15 cellular contexts compared by ENCODE assay signal in genomic region chr9:113464672-113465271, GRCh38. TPM values are rescaled to one million over a fixed set of nuclear protein-coding genes. Genes with fewer than 3 reads are reported as not detected.
DNase-seq lines count a peak whose midpoint lies in the region; ATAC-seq and TF ChIP-seq lines count a peak whose summit lies in the region.
"Had no signal": no experiment of that assay in that cellular context is flagged by ENCODE, and none has a peak within 500 bp of the region (broad histone marks: within the 10 kb centered on the region; RNA-seq: fewer than 3 reads in every experiment).

No MANE protein-coding gene starts in this region.

- no peak for ATAC-seq in activated CD8-positive, alpha-beta T cell treated with anti-CD3 and anti-CD28 coated beads, Interleukin-2, amount 10 ng/mL, durations not matched to agents 7 days and 5 days
- ATAC-seq in activated CD8-positive, alpha-beta T cell treated with anti-CD3 and anti-CD28 coated beads for 36 hours, result no peak
- no peak for ATAC-seq in WTC11
- no peak for ATAC-seq in stimulated activated naive CD8-positive, alpha-beta T cell treated with anti-CD3 and anti-CD28 coated beads, Interleukin-15, amount 100 ng/mL, for 72 hours

- H3K36me3 ChIP-seq in mucosa of stomach (ENCODE audit: control insufficient read depth, insufficient read depth, low read length) (no peaks in the 10 kb centered on the region), tibial artery (no peaks in the 10 kb centered on the region)
- H3K36me3 ChIP-seq: suprapubic skin had no signal

- peaks cover 6% of the 10 kb centered on the region for H3K4me1 Mint-ChIP-seq in activated CD8-positive, alpha-beta T cell treated with anti-CD3 and anti-CD28 coated beads, Interleukin-2, amount 10 ng/mL, durations not matched to agents 7 days and 5 days (ENCODE audit: low read depth)
- peaks cover 3% of the 10 kb centered on the region for H3K4me1 Mint-ChIP-seq in activated CD8-positive, alpha-beta T cell treated with anti-CD3 and anti-CD28 coated beads for 36 hours (ENCODE audit: low read depth)
- H3K4me1 Mint-ChIP-seq in WTC11, result peaks cover 20% of the 10 kb centered on the region
- peaks cover 11% of the 10 kb centered on the region for H3K4me1 Mint-ChIP-seq in stimulated activated naive CD8-positive, alpha-beta T cell treated with anti-CD3 and anti-CD28 coated beads, Interleukin-15, amount 100 ng/mL, for 72 hours
- H3K4me1 Mint-ChIP-seq: activated B cell treated with CpG ODN at 0.5 μM for 24 hours had no signal

- H3K9me3 ChIP-seq in mucosa of stomach (ENCODE audit: control insufficient read depth, low read length) (no peaks in the 10 kb centered on the region), tibial artery (no peaks in the 10 kb centered on the region)
- H3K9me3 ChIP-seq: suprapubic skin had no signal

- intact Hi-C loops in activated CD8-positive, alpha-beta T cell treated with anti-CD3 and anti-CD28 coated beads for 36 hours (cut with micrococcal nuclease), result no loop called here
- intact Hi-C loops in tibial artery (cut with DNase I; ENCODE audit: low total_unique reads), result no loop called here

- H3K4me3 ChIP-seq in mucosa of stomach (ENCODE audit: low read length), result peak overlapping the region; percentile 27
- H3K4me3 ChIP-seq in tibial artery, result peak overlapping the region; percentile 59 to 70

- peak overlapping the region; percentile 79 for H3K9ac ChIP-seq in mucosa of stomach (ENCODE audit: low read length)
- H3K9ac ChIP-seq: SK-N-SH had no signal

- peak overlapping the region; percentile 79 to 82 for H3K27ac ChIP-seq in tibial artery
- H3K27ac ChIP-seq: suprapubic skin had no signal

- H3K27ac Mint-ChIP-seq in activated CD8-positive, alpha-beta T cell treated with anti-CD3 and anti-CD28 coated beads, Interleukin-2, amount 10 ng/mL, durations not matched to agents 7 days and 5 days, result no peak overlapping the region
- H3K27ac Mint-ChIP-seq in activated CD8-positive, alpha-beta T cell treated with anti-CD3 and anti-CD28 coated beads for 36 hours, result no peak overlapping the region
- no peak overlapping the region for H3K27ac Mint-ChIP-seq in WTC11
- peak overlapping the region in 1 of 2 donors; percentile 3 for H3K27ac Mint-ChIP-seq in stimulated activated naive CD8-positive, alpha-beta T cell treated with anti-CD3 and anti-CD28 coated beads, Interleukin-15, amount 100 ng/mL, for 72 hours
- H3K27ac Mint-ChIP-seq: activated B cell treated with CpG ODN at 0.5 μM for 24 hours had no signal

- no peak for TF ChIP-seq CTCF in activated CD8-positive, alpha-beta T cell treated with anti-CD3 and anti-CD28 coated beads for 36 hours (IDR thresholded peaks at IDR 0.05)
- TF ChIP-seq CTCF in WTC11 (IDR thresholded peaks at IDR 0.05) (no peak), tibial artery (IDR thresholded peaks at IDR 0.05) (no peak)

- H3K36me3 Mint-ChIP-seq in activated CD8-positive, alpha-beta T cell treated with anti-CD3 and anti-CD28 coated beads, Interleukin-2, amount 10 ng/mL, durations not matched to agents 7 days and 5 days (ENCODE audit: low read depth), result peaks cover 2% of the 10 kb centered on the region
- H3K36me3 Mint-ChIP-seq in activated CD8-positive, alpha-beta T cell treated with anti-CD3 and anti-CD28 coated beads for 36 hours (ENCODE audit: low read depth), result no peaks in the 10 kb centered on the region
- no peaks in the 10 kb centered on the region for H3K36me3 Mint-ChIP-seq in WTC11

- H3K4me3 Mint-ChIP-seq in activated CD8-positive, alpha-beta T cell treated with anti-CD3 and anti-CD28 coated beads, Interleukin-2, amount 10 ng/mL, durations not matched to agents 7 days and 5 days, result no peak overlapping the region
- no peak overlapping the region for H3K4me3 Mint-ChIP-seq in activated CD8-positive, alpha-beta T cell treated with anti-CD3 and anti-CD28 coated beads for 36 hours
- H3K4me3 Mint-ChIP-seq in WTC11, result peak overlapping the region; percentile 68
- H3K4me3 Mint-ChIP-seq in stimulated activated naive CD8-positive, alpha-beta T cell treated with anti-CD3 and anti-CD28 coated beads, Interleukin-15, amount 100 ng/mL, for 72 hours, result no peak overlapping the region
- H3K4me3 Mint-ChIP-seq: activated B cell treated with CpG ODN at 0.5 μM for 24 hours, IgD-negative memory B cell had no signal

- peak; percentile 14 for DNase-seq in activated CD8-positive, alpha-beta T cell treated with anti-CD3 and anti-CD28 coated beads, Interleukin-2, amount 10 ng/mL, durations not matched to agents 7 days and 5 days
- DNase-seq in activated CD8-positive, alpha-beta T cell treated with anti-CD3 and anti-CD28 coated beads for 36 hours, result no peak
- no peak for DNase-seq in WTC11 (ENCODE audit: low spot score)
- DNase-seq in tibial artery, result no peak
- DNase-seq in stimulated activated naive CD8-positive, alpha-beta T cell treated with anti-CD3 and anti-CD28 coated beads, Interleukin-15, amount 100 ng/mL, for 72 hours, result no peak
- DNase-seq in HuH-7 (ENCODE audit: low spot score), result no peak
- DNase-seq in NCI-H187 treated with DMSO at 0.1 percent for 48 hours (lab: John Stamatoyannopoulos, UW), result no peak
- DNase-seq: activated B cell treated with CpG ODN at 0.5 μM for 24 hours; hippocampal formation; NCI-H1694; NK-92 treated with Interleukin-12 subunit alpha and Interleukin-12 subunit beta, amount 100 ng/mL, for 24 hours had no signal

- H3K4me1 ChIP-seq in mucosa of stomach (ENCODE audit: control insufficient read depth, insufficient read depth, low read length) (peaks cover 17% of the 10 kb centered on the region), tibial artery (peaks cover 0 to 59% (median 14%) of the 10 kb centered on the region in 4 donors)

- CTCF ChIA-PET in activated CD8-positive, alpha-beta T cell treated with anti-CD3 and anti-CD28 coated beads, Interleukin-2, amount 10 ng/mL, durations not matched to agents 7 days and 5 days (lab: Charles Lee), result interaction anchor here (1.3 kb wide), 1 partner anchor 18 kb away, joined by 4 read pairs; no protein-coding TSS in a partner anchor
- CTCF ChIA-PET in activated CD8-positive, alpha-beta T cell treated with anti-CD3 and anti-CD28 coated beads for 36 hours (lab: Charles Lee), result interaction anchor here (0.7 to 1.1 kb wide), 4 partner anchors 9 to 191 kb away, joined by 3 to 6 read pairs (median 3); no protein-coding TSS in a partner anchor
- CTCF ChIA-PET in WTC11 (lab: Charles Lee), result interaction anchor here (0.8 to 2.6 kb wide), 3 partner anchors 18 to 190 kb away, joined by 3 to 13 read pairs (median 3); no protein-coding TSS in a partner anchor

- no peaks in the 10 kb centered on the region for H3K9me3 Mint-ChIP-seq in activated CD8-positive, alpha-beta T cell treated with anti-CD3 and anti-CD28 coated beads, Interleukin-2, amount 10 ng/mL, durations not matched to agents 7 days and 5 days (ENCODE audit: insufficient read depth)
- H3K9me3 Mint-ChIP-seq in activated CD8-positive, alpha-beta T cell treated with anti-CD3 and anti-CD28 coated beads for 36 hours, result peaks cover 2% of the 10 kb centered on the region
- peaks cover 9% of the 10 kb centered on the region; the same call in 1 of the 2 replicates for H3K9me3 Mint-ChIP-seq in WTC11
- peaks cover 7 to 11% of the 10 kb centered on the region in 2 donors for H3K9me3 Mint-ChIP-seq in stimulated activated naive CD8-positive, alpha-beta T cell treated with anti-CD3 and anti-CD28 coated beads, Interleukin-15, amount 100 ng/mL, for 72 hours

- H3K27me3 Mint-ChIP-seq in activated CD8-positive, alpha-beta T cell treated with anti-CD3 and anti-CD28 coated beads, Interleukin-2, amount 10 ng/mL, durations not matched to agents 7 days and 5 days (ENCODE audit: low read depth), result no peaks in the 10 kb centered on the region
- no peaks in the 10 kb centered on the region for H3K27me3 Mint-ChIP-seq in activated CD8-positive, alpha-beta T cell treated with anti-CD3 and anti-CD28 coated beads for 36 hours
- H3K27me3 Mint-ChIP-seq in WTC11 (ENCODE audit: low read depth), result peaks cover 40% of the 10 kb centered on the region
- H3K27me3 Mint-ChIP-seq in stimulated activated naive CD8-positive, alpha-beta T cell treated with anti-CD3 and anti-CD28 coated beads, Interleukin-15, amount 100 ng/mL, for 72 hours, result no peaks in the 10 kb centered on the region
- H3K27me3 Mint-ChIP-seq: activated B cell treated with CpG ODN at 0.5 μM for 24 hours had no signal

- POLR2A ChIA-PET in activated CD8-positive, alpha-beta T cell treated with anti-CD3 and anti-CD28 coated beads, Interleukin-2, amount 10 ng/mL, durations not matched to agents 7 days and 5 days (lab: Charles Lee), result no interaction called here
- POLR2A ChIA-PET in activated CD8-positive, alpha-beta T cell treated with anti-CD3 and anti-CD28 coated beads for 36 hours (lab: Charles Lee), result interaction anchor here (1.6 kb wide), 1 partner anchor 11 kb away, joined by 3 read pairs; no protein-coding TSS in a partner anchor
- POLR2A ChIA-PET in WTC11 (lab: Charles Lee), result no interaction called here

- H3K27me3 ChIP-seq in mucosa of stomach (ENCODE audit: control insufficient read depth, insufficient read depth, low read length), result no peaks in the 10 kb centered on the region
- H3K27me3 ChIP-seq in tibial artery, result no peaks in the 10 kb centered on the region

TF ChIP-seq in WTC11, 78 proteins besides CTCF, POLR2A, EP300 and RAD21 (continues in another document):
- TF ChIP-seq ZNF396 (CRISPR knock-in tag; IDR thresholded peaks at IDR 0.05; ENCODE audit: borderline replicate concordance), result no peak

RNA-seq across cellular contexts. Expression of gene RGS3, which starts 1.2 kb away (rescaled TPM):
- total RNA-seq in activated CD8-positive, alpha-beta T cell treated with anti-CD3 and anti-CD28 coated beads, Interleukin-2, amount 10 ng/mL, durations not matched to agents 7 days and 5 days, result 10 to 100 TPM; 68.9 to 77.2 TPM
- total RNA-seq in activated CD8-positive, alpha-beta T cell treated with anti-CD3 and anti-CD28 coated beads for 36 hours, result 10 to 100 TPM; 51.0 to 51.5 TPM
- total RNA-seq in WTC11 (2021), result 15.0 to 17.2 TPM (median 16.6 TPM) in 3 replicates

RNA-seq across cellular contexts. Expression of gene C9orf43, which starts 54.2 kb away (rescaled TPM):
- total RNA-seq in activated CD8-positive, alpha-beta T cell treated with anti-CD3 and anti-CD28 coated beads, Interleukin-2, amount 10 ng/mL, durations not matched to agents 7 days and 5 days, result under 1 TPM; 0.34 to 0.60 TPM
- total RNA-seq in activated CD8-positive, alpha-beta T cell treated with anti-CD3 and anti-CD28 coated beads for 36 hours, result under 1 TPM; 0.74 to 0.83 TPM
- 0.28 to 0.46 TPM (median 0.30 TPM) in 3 replicates for total RNA-seq in WTC11 (2021)

RNA-seq across cellular contexts. Expression of gene POLE3, which starts 54.3 kb away (rescaled TPM):
- total RNA-seq in activated CD8-positive, alpha-beta T cell treated with anti-CD3 and anti-CD28 coated beads, Interleukin-2, amount 10 ng/mL, durations not matched to agents 7 days and 5 days, result 10 to 100 TPM; 78.9 to 81.7 TPM
- 10 to 100 TPM; 49.0 to 50.9 TPM for total RNA-seq in activated CD8-positive, alpha-beta T cell treated with anti-CD3 and anti-CD28 coated beads for 36 hours
- 39.7 to 43.6 TPM (median 42.4 TPM) in 3 replicates for total RNA-seq in WTC11 (2021)
